In the genomic region with DNA sequence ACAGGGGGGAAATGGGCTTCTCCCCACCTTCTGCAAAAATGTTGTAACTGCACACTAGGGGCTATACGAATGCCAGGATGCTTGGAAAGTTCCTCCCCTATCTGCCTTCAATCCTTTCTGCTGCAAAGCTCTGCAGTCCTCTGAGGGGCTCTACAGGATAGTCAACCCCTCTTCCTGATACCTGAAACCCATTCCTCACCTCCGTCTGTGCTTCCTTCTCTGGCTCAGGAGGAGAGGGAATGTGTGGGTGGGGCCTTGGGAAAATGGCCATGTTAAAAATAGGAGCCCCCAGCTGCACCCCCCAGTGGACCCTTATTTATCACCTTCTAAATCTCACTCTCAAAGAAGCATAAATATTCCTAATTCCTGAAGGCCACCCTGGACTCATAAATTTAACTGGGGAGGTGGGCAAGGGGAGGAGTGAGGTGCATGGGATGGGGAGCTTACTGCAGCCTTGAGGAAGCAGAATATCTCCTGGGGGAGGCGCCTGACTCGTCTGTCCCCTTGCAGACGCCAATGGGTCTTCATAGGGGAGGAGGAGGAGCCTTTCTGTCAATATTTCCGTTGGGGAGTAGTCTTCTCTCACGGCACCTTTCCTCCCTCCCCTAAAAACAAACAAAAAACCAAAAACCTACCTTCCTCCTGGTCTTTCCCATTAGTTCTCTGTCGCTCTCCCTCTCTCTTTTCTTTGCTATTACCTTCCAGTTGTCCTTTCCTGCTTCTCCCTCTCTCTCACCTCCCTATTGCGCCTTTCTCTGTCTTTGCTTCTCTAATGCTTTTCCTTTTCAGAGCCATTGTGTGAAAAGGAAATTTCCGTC, we compare ENCODE assay signal across 8 cellular contexts. TPM values are rescaled to one million over a fixed set of nuclear protein-coding genes. Genes with fewer than 3 reads are reported as not detected.
A peak's percentile ranks its signal among the peaks of the same experiment; 100 is the strongest.
DNase-seq lines count a peak whose midpoint lies in the region; ATAC-seq and TF ChIP-seq lines count a peak whose summit lies in the region.

No MANE protein-coding gene starts in this region.

- intact Hi-C loops in ovary (cut with DNase I) = loop anchor here in 3 of 4 donors (5.0 to 10.0 kb wide), 3 partner anchors 73 to 363 kb away; a partner anchor contains a TSS

- TF ChIP-seq CTCF in ovary (IDR thresholded peaks at IDR 0.05) = no peak

- in situ Hi-C loops in G401 (cut with HindIII; ENCODE audit: low sequenced_read_pairs) = loop anchor here (25.0 kb wide), 1 partner anchor 146 kb away; no protein-coding TSS in a partner anchor

- H3K4me1 ChIP-seq in ovary (ENCODE audit: insufficient read depth) = peaks cover 8% of the 10 kb centered on the region

- peak overlapping the region; percentile 45 for H3K4me3 ChIP-seq in ovary

- TF ChIP-seq POLR2A in ovary (IDR thresholded peaks at IDR 0.05) = no peak

- H3K36me3 ChIP-seq in KOPT-K1 (ENCODE audit: insufficient read depth, low read length) = no peaks in the 10 kb centered on the region
- no peaks in the 10 kb centered on the region for H3K36me3 ChIP-seq in ovary

- H3K27ac ChIP-seq in KOPT-K1 (ENCODE audit: low read depth, low read length, poor library complexity, severe bottlenecking) (peak overlapping the region; percentile 85), ovary (peak overlapping the region; percentile 79 to 88)

- DNase-seq in G401 (ENCODE audit: low spot score) (peak; percentile 94), T-helper 2 cell (peak in 3 of 5 experiments; percentile 22 to 91 (median 41)), ovary (no peak), mesenteric fat pad (ENCODE audit: low spot score) (no peak)
- peak; percentile 25 for DNase-seq in effector CD4-positive, alpha-beta T cell
- DNase-seq in activated CD4-positive, CD25-positive, alpha-beta regulatory T cell treated with anti-CD3 and anti-CD28 coated beads, Interleukin-2, amount 50 U/mL, for 72 hours = no peak

- TF ChIP-seq EP300 in ovary (IDR thresholded peaks at IDR 0.05) = no peak

- WGBS in ovary, 3 donors = 26 to 28% (median 26%) methylated on average over 10 of the region's 10 CpGs

- ATAC-seq in GM19397 (IDR thresholded peaks at IDR 0.05; ENCODE audit: unreplicated experiment) = no peak

- H3K27me3 ChIP-seq in ovary = no peaks in the 10 kb centered on the region

- H3K9me3 ChIP-seq in KOPT-K1 (ENCODE audit: insufficient read depth, low read length, poor library complexity, severe bottlenecking) (no peaks in the 10 kb centered on the region), ovary (no peaks in the 10 kb centered on the region)

RNA-seq across cellular contexts. Expression of a gene that starts 6.3 kb away (rescaled TPM):
- total RNA-seq in G401 (2014; rRNA removed; shearing (Covaris generic)) = 1.0 TPM in 1 of 2 replicates, not detected in the other
- total RNA-seq in ovary = 1 to 10 TPM in 2 of 7 donors, under 1 TPM in 5; 0.12 to 3.1 (median 0.43) TPM
- polyA plus RNA-seq in ovary = under 1 TPM; 0.22 to 0.42 TPM
- total RNA-seq in mesenteric fat pad = 2.3 TPM

RNA-seq across cellular contexts. Expression of a gene that starts 26.5 kb away (rescaled TPM):
- total RNA-seq in G401 (2014; rRNA removed; shearing (Covaris generic)) = 6.0 and 8.6 TPM in 2 replicates
- total RNA-seq in ovary (10 to 100 TPM in 1 of 7 donors, 1 to 10 TPM in 6; 4.3 to 30.5 (median 6.5) TPM), mesenteric fat pad (31.9 TPM)
- polyA plus RNA-seq in ovary = 1 to 10 TPM; 3.6 to 4.5 TPM

RNA-seq across cellular contexts. Expression of a gene that starts 33.1 kb away (rescaled TPM):
- 219 and 225 TPM in 2 replicates for total RNA-seq in G401 (2014; rRNA removed; shearing (Covaris generic))
- total RNA-seq in ovary = 100 to 1,000 TPM in 4 of 7 donors, 10 to 100 TPM in 3; 41.7 to 117 (median 108) TPM
- polyA plus RNA-seq in ovary = 100 to 1,000 TPM in 1 of 2 donors, 10 to 100 TPM in 1; 79.4 to 219 TPM
- 93.8 TPM for total RNA-seq in mesenteric fat pad

RNA-seq across cellular contexts. Expression of a gene that starts 57.2 kb away (rescaled TPM):
- total RNA-seq in G401 (2014; rRNA removed; shearing (Covaris generic)) = 13.7 and 18.5 TPM in 2 replicates
- total RNA-seq in ovary (under 1 TPM in 5 of 7 donors, not detected in 2; 0.11 to 0.54 (median 0.33) TPM), mesenteric fat pad (4.9 TPM)
- polyA plus RNA-seq in ovary = under 1 TPM; 0.05 to 0.43 TPM

Comparison
In these comparisons a context has a peak if more than half of its experiments do, and no peak if none do; other contexts are left out.
1. DNase-seq: peak in G401 (single experiment), T-helper 2 cell (3 of 5) and effector CD4-positive, alpha-beta T cell (single experiment); none in ovary (0 of 5), mesenteric fat pad (single experiment) and activated CD4-positive, CD25-positive, alpha-beta regulatory T cell treated with anti-CD3 and anti-CD28 coated beads, Interleukin-2, amount 50 U/mL, for 72 hours (single experiment).